In genomic region chr16:1678500-1679098, GRCh38 we compare ENCODE assay signal across 8 cellular contexts. TPM values are rescaled to one million over a fixed set of nuclear protein-coding genes. Genes with fewer than 3 reads are reported as not detected.
DNase-seq lines count a peak whose midpoint lies in the region; ATAC-seq and TF ChIP-seq lines count a peak whose summit lies in the region.

No MANE protein-coding gene starts in this region.

- POLR2A ChIA-PET in IMR-90 (lab: Charles Lee; ENCODE audit: unreplicated experiment): interaction anchor here (1.1 kb wide), 1 partner anchor 28 kb away, joined by 3 read pairs; the partner anchor contains the start of gene MAPK8IP3

- no peak overlapping the region for H2BK20ac ChIP-seq in IMR-90 (ENCODE audit: low read depth, low read length)

- no peak for TF ChIP-seq CTCF in IMR-90 (conservative IDR thresholded peaks at IDR 0.05; ENCODE audit: low read depth, low read length)

- TF ChIP-seq POLR2A in IMR-90 (IDR thresholded peaks at IDR 0.05; ENCODE audit: low read depth, low read length): no peak

- peak overlapping the region; percentile 56 for H3K14ac ChIP-seq in IMR-90 (replicated peaks; ENCODE audit: low read depth, low read length)

- peak overlapping the region; percentile 99 for H2AK9ac ChIP-seq in IMR-90 (replicated peaks; ENCODE audit: low read depth, low read length, poor library complexity)

- H4K5ac ChIP-seq in IMR-90 (ENCODE audit: low read depth, low read length): peak overlapping the region; percentile 3; the same call in 1 of the 2 replicates

- H3K23ac ChIP-seq in IMR-90 (ENCODE audit: low read depth, low read length): peak overlapping the region; percentile 88

- H3K4me2 ChIP-seq in IMR-90 (ENCODE audit: low read depth, low read length): peak overlapping the region; percentile 83

- H2BK5ac ChIP-seq in IMR-90 (ENCODE audit: low read depth, low read length, poor library complexity, severe bottlenecking): peak overlapping the region; percentile 69

- H3K9me3 ChIP-seq in IMR-90 (ENCODE audit: control insufficient read depth, insufficient read depth, low read length): no peaks in the 10 kb centered on the region

- CTCF ChIA-PET in IMR-90 (lab: Yijun Ruan, JAX): interaction anchor here (0.6 kb wide), 1 partner anchor 28 kb away, joined by 4 read pairs; the partner anchor contains the start of gene MAPK8IP3

- H2AFZ ChIP-seq in IMR-90 (replicated peaks; ENCODE audit: low read length, poor library complexity): peak overlapping the region; percentile 92

- DNase-seq in NCI-H345 (lab: John Stamatoyannopoulos, UW): peak; percentile 18
- no peak for DNase-seq in NCI-H345 treated with DMSO at 0.1 percent for 48 hours (lab: John Stamatoyannopoulos, UW; ENCODE audit: unreplicated experiment)
- peak; percentile 24 for DNase-seq in IMR-90
- DNase-seq in dedifferentiated amniotic fluid mesenchymal stem cell (ENCODE audit: extremely low spot score): peak; percentile 18
- DNase-seq in memory B cell (ENCODE audit: low spot score in 2 of 2): peak; percentile 47 to 50
- peak; percentile 29 for DNase-seq in stimulated activated CD8-positive, alpha-beta memory T cell treated with anti-CD3 and anti-CD28 coated beads, Interleukin-12 subunit alpha, Interleukin-12 subunit beta, amount 100 ng/mL, for 4 hours (ENCODE audit: low read depth)

- peak overlapping the region; percentile 70 for H4K91ac ChIP-seq in IMR-90 (ENCODE audit: insufficient read depth, low read depth, low read length)

- no peak overlapping the region for H2BK120ac ChIP-seq in IMR-90 (ENCODE audit: low read depth, low read length)

- H3K36me3 ChIP-seq in IMR-90 (ENCODE audit: control insufficient read depth, insufficient read depth, low read length): peaks cover 22% of the 10 kb centered on the region

- in situ Hi-C loops in IMR-90 (cut with MboI; ENCODE audit: low sequenced_read_pairs): no loop called here

- 0% methylated on average over 4 of the region's 45 CpGs; no CpG with 5 or more reads in 1 of the 2 experiments for WGBS in IMR-90 (ENCODE audit: extremely low coverage in 2 of 2, insufficient read length in 1 of 2), 2 experiments

- peak overlapping the region; percentile 67 for H3K9ac ChIP-seq in IMR-90 (ENCODE audit: low read depth, low read length)

- no peaks in the 10 kb centered on the region for H3K9me3 Mint-ChIP-seq in memory B cell

- H3K27me3 ChIP-seq in IMR-90 (ENCODE audit: control insufficient read depth, insufficient read depth, low read length): no peaks in the 10 kb centered on the region

- peaks cover 20 to 79% of the 10 kb centered on the region in 2 experiments for H3K79me1 ChIP-seq in IMR-90 (ENCODE audit: low read depth in 1 of 2, low read length in 2 of 2)

- H3K18ac ChIP-seq in IMR-90 (ENCODE audit: low read depth, low read length): no peak overlapping the region

- H3K4me3 Mint-ChIP-seq in memory B cell: peak overlapping the region; percentile 86

- peaks cover 12% of the 10 kb centered on the region for H3K4me1 Mint-ChIP-seq in memory B cell

- H2BK15ac ChIP-seq in IMR-90 (ENCODE audit: low read depth, low read length): no peak overlapping the region; the same call in 2 of the 3 replicates

- TF ChIP-seq RAD21 in IMR-90 (IDR thresholded peaks at IDR 0.05; ENCODE audit: low read length): peak; percentile 13; the same call in 1 of the 2 replicates

- peaks cover under 1% of the 10 kb centered on the region for H3K36me3 Mint-ChIP-seq in memory B cell

- peaks cover 8% of the 10 kb centered on the region for H3K4me1 ChIP-seq in IMR-90 (ENCODE audit: control insufficient read depth, insufficient read depth, low read length)

- dilution Hi-C loops in IMR-90 (cut with HindIII; ENCODE audit: low sequenced_read_pairs, unreplicated experiment): no loop called here

- intact Hi-C loops in IMR-90 (cut with micrococcal nuclease): no loop called here

- no TSS peak for BruUV-seq in IMR-90 (replicated peaks; lab: Mats Ljungman, UMichigan)

- H4K8ac ChIP-seq in IMR-90 (ENCODE audit: low read depth in 2 of 2, low read length in 2 of 2): peak overlapping the region; percentile 55 to 88; a peak in 3 of 4 replicates

- H3K9me1 ChIP-seq in IMR-90 (ENCODE audit: insufficient read depth, low read length): peaks cover 26% of the 10 kb centered on the region

- peak overlapping the region; percentile 74 for H3K27ac Mint-ChIP-seq in memory B cell

- peak overlapping the region; percentile 93 for H2AK5ac ChIP-seq in IMR-90 (ENCODE audit: low read depth, low read length)

- no peaks in the 10 kb centered on the region for H3K27me3 Mint-ChIP-seq in memory B cell

- H3K56ac ChIP-seq in IMR-90 (ENCODE audit: extremely low read depth, insufficient read depth, low read length): peak overlapping the region; percentile 30

- peak overlapping the region; percentile 33 for H3K27ac ChIP-seq in IMR-90 (ENCODE audit: insufficient read depth, low read length)

- peaks cover 41% of the 10 kb centered on the region for H4K20me1 ChIP-seq in IMR-90 (ENCODE audit: insufficient read depth, low read length)

- peak overlapping the region; percentile 61 for H3K4me3 ChIP-seq in IMR-90 (ENCODE audit: insufficient read depth, low read depth, low read length)

- ATAC-seq in IMR-90 (ENCODE audit: low read depth) (peak; percentile 9), memory B cell (ENCODE audit: low read depth) (peak; percentile 36), HG03378 (IDR thresholded peaks at IDR 0.05; ENCODE audit: unreplicated experiment) (no peak)
- ATAC-seq in activated CD4-positive, CD25-positive, alpha-beta regulatory T cell treated with anti-CD3 and anti-CD28 coated beads, Interleukin-2, amount 50 U/mL, for 24 hours: peak; percentile 7 to 15

- H3K4ac ChIP-seq in IMR-90 (ENCODE audit: low read depth, low read length): peak overlapping the region; percentile 84

TF ChIP-seq in IMR-90, 13 proteins besides CTCF, POLR2A, EP300 and RAD21:
- TF ChIP-seq MAZ (IDR thresholded peaks at IDR 0.05; ENCODE audit: borderline replicate concordance, low read depth, low read length): no peak
- TF ChIP-seq FOS (IDR thresholded peaks at IDR 0.05; ENCODE audit: low read depth, low read length): no peak
- TF ChIP-seq RCOR1 (IDR thresholded peaks at IDR 0.05; ENCODE audit: insufficient replicate concordance, low read length): no peak
- TF ChIP-seq, protein P1, sequence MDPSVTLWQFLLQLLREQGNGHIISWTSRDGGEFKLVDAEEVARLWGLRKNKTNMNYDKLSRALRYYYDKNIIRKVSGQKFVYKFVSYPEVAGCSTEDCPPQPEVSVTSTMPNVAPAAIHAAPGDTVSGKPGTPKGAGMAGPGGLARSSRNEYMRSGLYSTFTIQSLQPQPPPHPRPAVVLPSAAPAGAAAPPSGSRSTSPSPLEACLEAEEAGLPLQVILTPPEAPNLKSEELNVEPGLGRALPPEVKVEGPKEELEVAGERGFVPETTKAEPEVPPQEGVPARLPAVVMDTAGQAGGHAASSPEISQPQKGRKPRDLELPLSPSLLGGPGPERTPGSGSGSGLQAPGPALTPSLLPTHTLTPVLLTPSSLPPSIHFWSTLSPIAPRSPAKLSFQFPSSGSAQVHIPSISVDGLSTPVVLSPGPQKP (IDR thresholded peaks at IDR 0.05; ENCODE audit: borderline replicate concordance, low read depth, low read length): no peak
- TF ChIP-seq CHD1 (IDR thresholded peaks at IDR 0.05; ENCODE audit: low read depth, low read length): no peak
- peak; percentile 60; the same call in 1 of the 2 replicates for TF ChIP-seq MXI1 (IDR thresholded peaks at IDR 0.05; ENCODE audit: borderline replicate concordance, low read depth, low read length)
- TF ChIP-seq CEBPB (IDR thresholded peaks at IDR 0.05; ENCODE audit: low read depth, low read length): no peak
- TF ChIP-seq BHLHE40 (IDR thresholded peaks at IDR 0.05; ENCODE audit: low read depth, low read length): no peak
- TF ChIP-seq RFX5 (IDR thresholded peaks at IDR 0.05; ENCODE audit: low read depth, low read length): 0 out of 2 replicates have a peak, but pooled peaks have one; percentile 2
- TF ChIP-seq MAFK (IDR thresholded peaks at IDR 0.05; ENCODE audit: low read depth, low read length): peak; percentile 94
- no peak for TF ChIP-seq NFE2L2 (IDR thresholded peaks at IDR 0.05; ENCODE audit: low read depth, low read length)
- TF ChIP-seq USF2 (IDR thresholded peaks at IDR 0.05; ENCODE audit: low read depth, low read length): no peak
- no peak for TF ChIP-seq SMC3 (IDR thresholded peaks at IDR 0.05; ENCODE audit: low read depth, low read length)
TF ChIP-seq in IMR-90: peak in this region for 3.

RNA-seq across cellular contexts. Expression of gene JPT2, which starts 0.5 kb away (rescaled TPM):
- total RNA-seq in IMR-90 (2012; rRNA removed): 40.0 and 48.0 TPM in 2 replicates
- polyA plus RNA-seq in IMR-90 (2012; rRNA removed): 41.5 and 57.2 TPM in 2 replicates
- 19.0 and 44.4 TPM in 2 replicates for polyA plus RNA-seq in IMR-90 (2012; cell fraction: cytosol; rRNA removed)
- polyA plus RNA-seq in IMR-90 (2012; cell fraction: nucleus; rRNA removed; ENCODE audit: low replicate concordance): 20.0 and 21.0 TPM in 2 replicates

RNA-seq across cellular contexts. Expression of gene MAPK8IP3, which starts 27.4 kb away (rescaled TPM):
- total RNA-seq in IMR-90 (2012; rRNA removed): 15.6 and 17.0 TPM in 2 replicates
- 69.1 and 73.0 TPM in 2 replicates for polyA plus RNA-seq in IMR-90 (2012; rRNA removed)
- polyA plus RNA-seq in IMR-90 (2012; cell fraction: cytosol; rRNA removed): 25.0 and 27.7 TPM in 2 replicates
- polyA plus RNA-seq in IMR-90 (2012; cell fraction: nucleus; rRNA removed; ENCODE audit: low replicate concordance): 694 and 1,175 TPM in 2 replicates
